8 cellular contexts compared by ENCODE assay signal in the genomic region with DNA sequence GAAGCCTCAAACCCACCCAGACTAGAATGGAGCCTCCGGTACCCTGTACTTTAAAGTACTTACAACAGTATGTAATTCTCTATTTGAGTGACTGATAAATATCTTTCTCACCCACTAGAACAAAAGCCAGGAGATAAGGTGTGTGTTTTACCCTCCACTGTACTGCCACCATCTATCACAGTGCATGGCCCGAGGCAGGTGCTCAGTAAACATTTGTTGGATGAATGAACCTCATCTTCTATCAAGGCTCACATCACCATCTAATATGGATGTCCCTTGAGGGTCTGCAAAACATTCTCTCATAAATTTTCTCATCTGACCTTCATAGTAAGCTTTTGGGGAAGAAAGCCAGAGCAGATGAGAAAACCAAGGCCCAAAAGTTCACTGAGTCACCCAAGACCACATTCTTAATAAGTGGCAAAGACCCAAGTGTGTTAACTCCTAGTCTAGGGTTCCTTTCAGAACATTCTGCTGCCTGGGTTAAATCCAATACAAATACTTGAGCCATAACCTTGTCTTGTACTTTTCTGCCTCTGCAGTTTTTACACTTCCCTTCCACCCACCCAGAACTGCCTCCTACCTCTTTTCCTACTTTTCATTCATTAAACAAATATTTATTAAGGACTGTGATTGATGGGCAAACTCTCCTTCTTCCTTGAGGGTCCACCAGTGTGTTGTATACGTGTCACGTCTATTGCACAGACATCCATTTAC. TPM values are rescaled to one million over a fixed set of nuclear protein-coding genes. Genes with fewer than 3 reads are reported as not detected.
DNase-seq lines count a peak whose midpoint lies in the region; ATAC-seq and TF ChIP-seq lines count a peak whose summit lies in the region.

No MANE protein-coding gene starts in this region.

- H3K9ac ChIP-seq in adipocyte (ENCODE audit: low read length), result peak overlapping the region; percentile 44

- TF ChIP-seq CTCF in mucosa of descending colon (IDR thresholded peaks at IDR 0.05), result no peak

- peak; percentile 77 for DNase-seq in GM04503 (ENCODE audit: low read depth)
- DNase-seq in adipocyte (ENCODE audit: low read depth), result peak; percentile 82
- peak; percentile 62 for DNase-seq in glomerular visceral epithelial cell (ENCODE audit: extremely low spot score)
- no peak for DNase-seq in sciatic nerve (ENCODE audit: low spot score)
- DNase-seq in COLO668 (lab: John Stamatoyannopoulos, UW; ENCODE audit: unreplicated experiment), result no peak
- DNase-seq in activated CD4-positive, alpha-beta T cell treated with anti-CD3 and anti-CD28 coated beads, Interleukin-2, amount 50 U/mL, for 1 hour, result no peak
- no peak for DNase-seq in mucosa of descending colon

- intact Hi-C loops in sciatic nerve (cut with DNase I), result no loop called here
- intact Hi-C loops in mucosa of descending colon (cut with DNase I, micrococcal nuclease), result no loop called here

- ATAC-seq in sciatic nerve (peak; percentile 93), mucosa of descending colon (no peak), HG03025 (IDR thresholded peaks at IDR 0.05; ENCODE audit: low FRiP score, unreplicated experiment) (no peak)

- H3K4me3 ChIP-seq in adipocyte (ENCODE audit: low read length) (peak overlapping the region; percentile 61), mucosa of descending colon (no peak overlapping the region)

- H3K36me3 ChIP-seq in adipocyte (ENCODE audit: control insufficient read depth, insufficient read depth, low read length, severe bottlenecking), result no peaks in the 10 kb centered on the region
- no peaks in the 10 kb centered on the region for H3K36me3 ChIP-seq in mucosa of descending colon (ENCODE audit: low read depth)

- H3K27me3 ChIP-seq in adipocyte (replicated peaks; ENCODE audit: control insufficient read depth, insufficient read depth, low read length), result no peaks in the 10 kb centered on the region

- H3K4me1 ChIP-seq in adipocyte (ENCODE audit: control insufficient read depth, insufficient read depth, low read length) (peaks cover 58% of the 10 kb centered on the region), mucosa of descending colon (ENCODE audit: low read depth) (peaks cover 9% of the 10 kb centered on the region)

- no peaks in the 10 kb centered on the region for H3K9me3 ChIP-seq in adipocyte (ENCODE audit: control insufficient read depth, low read length)
- H3K9me3 ChIP-seq in mucosa of descending colon, result no peaks in the 10 kb centered on the region

RNA-seq across cellular contexts. Expression of a gene that starts 35.8 kb away (rescaled TPM):
- total RNA-seq in sciatic nerve (147 TPM), mucosa of descending colon (10 to 100 TPM; 26.3 to 68.3 (median 29.6) TPM)

Comparison
In these comparisons a context has a peak if more than half of its experiments do, and no peak if none do; other contexts are left out.
1. DNase-seq: peak in GM04503 (single experiment), adipocyte (single experiment) and glomerular visceral epithelial cell (single experiment); none in sciatic nerve (single experiment), COLO668 (single experiment), activated CD4-positive, alpha-beta T cell treated with anti-CD3 and anti-CD28 coated beads, Interleukin-2, amount 50 U/mL, for 1 hour (single experiment) and mucosa of descending colon (0 of 3).